In genomic region chr7:1058821-1059199, GRCh38 we compare ENCODE assay signal across 10 cellular contexts. TPM values are rescaled to one million over a fixed set of nuclear protein-coding genes. Genes with fewer than 3 reads are reported as not detected.
DNase-seq lines count a peak whose midpoint lies in the region; ATAC-seq and TF ChIP-seq lines count a peak whose summit lies in the region.
"Had no signal": no experiment of that assay in that cellular context is flagged by ENCODE, and none has a peak within 500 bp of the region (broad histone marks: within the 10 kb centered on the region; RNA-seq: fewer than 3 reads in every experiment).

No MANE protein-coding gene starts in this region.

- H3K27me3 Mint-ChIP-seq in mesothelial cell of epicardium (ENCODE audit: low read depth), result no peaks in the 10 kb centered on the region
- H3K27me3 Mint-ChIP-seq in stimulated activated naive CD8-positive, alpha-beta T cell treated with anti-CD3 and anti-CD28 coated beads, Interleukin-15, amount 100 ng/mL, for 72 hours, result peaks cover 14% of the 10 kb centered on the region

- H3K4me1 Mint-ChIP-seq in mesothelial cell of epicardium, result peaks cover 7% of the 10 kb centered on the region
- peaks cover 46% of the 10 kb centered on the region for H3K4me1 Mint-ChIP-seq in stimulated activated naive CD8-positive, alpha-beta T cell treated with anti-CD3 and anti-CD28 coated beads, Interleukin-15, amount 100 ng/mL, for 72 hours

- no peak overlapping the region for H3K4me3 Mint-ChIP-seq in mesothelial cell of epicardium
- no peak overlapping the region for H3K4me3 Mint-ChIP-seq in stimulated activated naive CD8-positive, alpha-beta T cell treated with anti-CD3 and anti-CD28 coated beads, Interleukin-15, amount 100 ng/mL, for 72 hours

- no peak for TF ChIP-seq CTCF in mesothelial cell of epicardium (IDR thresholded peaks at IDR 0.05; ENCODE audit: unreplicated experiment)

- H3K9me3 Mint-ChIP-seq in mesothelial cell of epicardium, result no peaks in the 10 kb centered on the region
- H3K9me3 Mint-ChIP-seq in stimulated activated naive CD8-positive, alpha-beta T cell treated with anti-CD3 and anti-CD28 coated beads, Interleukin-15, amount 100 ng/mL, for 72 hours, result no peaks in the 10 kb centered on the region

- no peak for ATAC-seq in stimulated activated naive CD8-positive, alpha-beta T cell treated with anti-CD3 and anti-CD28 coated beads, Interleukin-15, amount 100 ng/mL, for 72 hours

- H3K36me3 Mint-ChIP-seq in mesothelial cell of epicardium, result peaks cover 3% of the 10 kb centered on the region

- DNase-seq in AG08395 (ENCODE audit: low spot score), result peak; percentile 58
- DNase-seq in HUDEP-2 (lab: John Stamatoyannopoulos, UW; ENCODE audit: unreplicated experiment in 76 of 76), result peak in 55 of 76 experiments; percentile 2 to 78 (median 52)
- DNase-seq in central memory CD4-positive, alpha-beta T cell, result peak; percentile 39
- DNase-seq in mesothelial cell of epicardium (ENCODE audit: low spot score in 2 of 2, unreplicated experiment in 2 of 2), result no peak
- no peak for DNase-seq in RKO (ENCODE audit: low spot score)
- DNase-seq in stimulated activated naive CD8-positive, alpha-beta T cell treated with anti-CD3 and anti-CD28 coated beads, Interleukin-15, amount 100 ng/mL, for 72 hours, result no peak
- no peak for DNase-seq in NCI-H748 treated with DMSO at 0.1 percent for 48 hours (lab: John Stamatoyannopoulos, UW)
- no peak for DNase-seq in HT-29 (ENCODE audit: low spot score)
- DNase-seq: kidney glomerular epithelial cell, NCI-H774 had no signal

- H3K27ac Mint-ChIP-seq in mesothelial cell of epicardium, result peak overlapping the region; percentile 77
- no peak overlapping the region for H3K27ac Mint-ChIP-seq in stimulated activated naive CD8-positive, alpha-beta T cell treated with anti-CD3 and anti-CD28 coated beads, Interleukin-15, amount 100 ng/mL, for 72 hours

RNA-seq across cellular contexts. Expression of gene GPR146, which starts 14.5 kb away (rescaled TPM):
- total RNA-seq in mesothelial cell of epicardium, result 1.0 to 1.6 TPM (median 1.0 TPM) in 3 replicates
- 4.1 and 4.3 TPM in 2 replicates for total RNA-seq in HT-29 (2014; rRNA removed; shearing (Covaris generic))

RNA-seq across cellular contexts. Expression of gene GPER1, which starts 29.1 kb away (rescaled TPM):
- total RNA-seq in mesothelial cell of epicardium, result 2.1 to 2.6 TPM (median 2.4 TPM) in 3 replicates
- 2.0 and 2.5 TPM in 2 replicates for total RNA-seq in HT-29 (2014; rRNA removed; shearing (Covaris generic))

Comparison
In these comparisons a context has a peak if more than half of its experiments do, and no peak if none do; other contexts are left out.
1. DNase-seq: peak in AG08395 (single experiment), HUDEP-2 (55 of 76) and central memory CD4-positive, alpha-beta T cell (single experiment); none in mesothelial cell of epicardium (0 of 2), RKO (single experiment), stimulated activated naive CD8-positive, alpha-beta T cell treated with anti-CD3 and anti-CD28 coated beads, Interleukin-15, amount 100 ng/mL, for 72 hours (0 of 2), NCI-H748 treated with DMSO at 0.1 percent for 48 hours (single experiment) and HT-29 (single experiment).